ENCODE assay signal across 1 cellular context in genomic region chr10:132774179-132774904, GRCh38.
TF ChIP-seq lines count a peak whose summit lies in the region.

No MANE protein-coding gene starts in this region.

TF ChIP-seq in IMR-90, 13 proteins besides CTCF, POLR2A, EP300 and RAD21 (continued from another document):
- no peak for TF ChIP-seq BHLHE40 (IDR thresholded peaks at IDR 0.05; ENCODE audit: low read depth, low read length)
- TF ChIP-seq RCOR1 (IDR thresholded peaks at IDR 0.05; ENCODE audit: insufficient replicate concordance, low read length): no peak
- TF ChIP-seq NFE2L2 (IDR thresholded peaks at IDR 0.05; ENCODE audit: low read depth, low read length): no peak
